Comparison of ENCODE assay signal across 1 cellular context in the genomic region with DNA sequence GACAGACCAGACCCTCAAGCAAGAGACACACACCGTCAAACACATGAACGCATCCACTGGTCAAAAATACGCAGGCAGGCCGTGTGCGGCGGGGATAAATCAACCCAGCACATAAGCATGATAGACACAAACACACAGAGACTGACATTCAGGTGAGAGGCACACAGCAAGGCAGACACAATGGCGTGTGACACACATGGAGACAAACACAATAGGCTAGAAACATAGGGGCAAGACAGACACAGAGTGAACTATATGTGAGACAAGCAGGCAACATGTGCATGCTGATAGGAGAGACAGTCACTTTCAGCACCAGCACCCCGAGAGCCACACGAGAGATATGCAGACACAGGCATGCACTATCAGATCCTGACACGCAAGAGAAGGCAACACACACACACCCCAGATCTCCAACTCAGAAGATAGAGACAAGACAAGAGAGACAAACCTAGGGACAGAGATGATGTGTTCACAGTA.
A peak's percentile ranks its signal among the peaks of the same experiment; 100 is the strongest.
TF ChIP-seq lines count a peak whose summit lies in the region.

No MANE protein-coding gene starts in this region.

TF ChIP-seq in K562, 482 proteins besides CTCF, POLR2A, EP300 and RAD21 (continued from another document and continues in another):
- TF ChIP-seq ZNF518B (CRISPR knock-in tag; IDR thresholded peaks at IDR 0.05) (no peak), KDM1A (IDR thresholded peaks at IDR 0.05) (peak in 1 of 2 experiments; percentile 40; a peak in 1 of 4 replicates), ZFP1 (CRISPR knock-in tag; IDR thresholded peaks at IDR 0.05) (no peak), KHSRP (IDR thresholded peaks at IDR 0.05) (no peak), SOX6 (IDR thresholded peaks at IDR 0.05) (peak; percentile 96), ZSCAN29 (IDR thresholded peaks at IDR 0.05) (no peak), PHF21A (IDR thresholded peaks at IDR 0.05; ENCODE audit: borderline replicate concordance, low read depth) (no peak), ZNF316 (IDR thresholded peaks at IDR 0.05) (no peak), TBL1XR1 (IDR thresholded peaks at IDR 0.05; ENCODE audit: low read length in 2 of 2) (peak; percentile 88 to 91), ZNF41 (CRISPR knock-in tag; conservative IDR thresholded peaks at IDR 0.05) (no peak), NFE2 (IDR thresholded peaks at IDR 0.05; ENCODE audit: low read depth) (no peak; the same call in 1 of the 2 replicates), MTA3 (IDR thresholded peaks at IDR 0.05; ENCODE audit: borderline replicate concordance) (peak; percentile 67; the same call in 1 of the 2 replicates), ZBTB2 (IDR thresholded peaks at IDR 0.05) (peak; percentile 78), ZNF263 (CRISPR knock-in tag; IDR thresholded peaks at IDR 0.05; ENCODE audit: borderline replicate concordance) (no peak), SAFB (IDR thresholded peaks at IDR 0.05; ENCODE audit: borderline replicate concordance, low read depth, low read length) (no peak), CBX3 (IDR thresholded peaks at IDR 0.05; ENCODE audit: borderline replicate concordance in 1 of 2, low read length in 2 of 2) (peak in 1 of 2 experiments; percentile 55; a peak in 1 of 3 replicates), KLF10 (CRISPR knock-in tag; IDR thresholded peaks at IDR 0.05) (no peak), ZBTB17 (CRISPR knock-in tag; IDR thresholded peaks at IDR 0.05) (no peak; the same call in 1 of the 2 replicates), HSF4 (CRISPR knock-in tag; IDR thresholded peaks at IDR 0.05; ENCODE audit: borderline replicate concordance) (no peak), ZBTB40 (IDR thresholded peaks at IDR 0.05) (peak; percentile 51), ZBTB40 (CRISPR knock-in tag; IDR thresholded peaks at IDR 0.05) (no peak)
- TF ChIP-seq, protein P1, sequence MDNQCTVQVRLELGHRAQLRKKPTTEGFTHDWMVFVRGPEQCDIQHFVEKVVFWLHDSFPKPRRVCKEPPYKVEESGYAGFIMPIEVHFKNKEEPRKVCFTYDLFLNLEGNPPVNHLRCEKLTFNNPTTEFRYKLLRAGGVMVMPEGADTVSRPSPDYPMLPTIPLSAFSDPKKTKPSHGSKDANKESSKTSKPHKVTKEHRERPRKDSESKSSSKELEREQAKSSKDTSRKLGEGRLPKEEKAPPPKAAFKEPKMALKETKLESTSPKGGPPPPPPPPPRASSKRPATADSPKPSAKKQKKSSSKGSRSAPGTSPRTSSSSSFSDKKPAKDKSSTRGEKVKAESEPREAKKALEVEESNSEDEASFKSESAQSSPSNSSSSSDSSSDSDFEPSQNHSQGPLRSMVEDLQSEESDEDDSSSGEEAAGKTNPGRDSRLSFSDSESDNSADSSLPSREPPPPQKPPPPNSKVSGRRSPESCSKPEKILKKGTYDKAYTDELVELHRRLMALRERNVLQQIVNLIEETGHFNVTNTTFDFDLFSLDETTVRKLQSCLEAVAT (IDR thresholded peaks at IDR 0.05), result peak in 1 of 2 experiments; percentile 67; a peak in 3 of 4 replicates
- TF ChIP-seq, protein P2, sequence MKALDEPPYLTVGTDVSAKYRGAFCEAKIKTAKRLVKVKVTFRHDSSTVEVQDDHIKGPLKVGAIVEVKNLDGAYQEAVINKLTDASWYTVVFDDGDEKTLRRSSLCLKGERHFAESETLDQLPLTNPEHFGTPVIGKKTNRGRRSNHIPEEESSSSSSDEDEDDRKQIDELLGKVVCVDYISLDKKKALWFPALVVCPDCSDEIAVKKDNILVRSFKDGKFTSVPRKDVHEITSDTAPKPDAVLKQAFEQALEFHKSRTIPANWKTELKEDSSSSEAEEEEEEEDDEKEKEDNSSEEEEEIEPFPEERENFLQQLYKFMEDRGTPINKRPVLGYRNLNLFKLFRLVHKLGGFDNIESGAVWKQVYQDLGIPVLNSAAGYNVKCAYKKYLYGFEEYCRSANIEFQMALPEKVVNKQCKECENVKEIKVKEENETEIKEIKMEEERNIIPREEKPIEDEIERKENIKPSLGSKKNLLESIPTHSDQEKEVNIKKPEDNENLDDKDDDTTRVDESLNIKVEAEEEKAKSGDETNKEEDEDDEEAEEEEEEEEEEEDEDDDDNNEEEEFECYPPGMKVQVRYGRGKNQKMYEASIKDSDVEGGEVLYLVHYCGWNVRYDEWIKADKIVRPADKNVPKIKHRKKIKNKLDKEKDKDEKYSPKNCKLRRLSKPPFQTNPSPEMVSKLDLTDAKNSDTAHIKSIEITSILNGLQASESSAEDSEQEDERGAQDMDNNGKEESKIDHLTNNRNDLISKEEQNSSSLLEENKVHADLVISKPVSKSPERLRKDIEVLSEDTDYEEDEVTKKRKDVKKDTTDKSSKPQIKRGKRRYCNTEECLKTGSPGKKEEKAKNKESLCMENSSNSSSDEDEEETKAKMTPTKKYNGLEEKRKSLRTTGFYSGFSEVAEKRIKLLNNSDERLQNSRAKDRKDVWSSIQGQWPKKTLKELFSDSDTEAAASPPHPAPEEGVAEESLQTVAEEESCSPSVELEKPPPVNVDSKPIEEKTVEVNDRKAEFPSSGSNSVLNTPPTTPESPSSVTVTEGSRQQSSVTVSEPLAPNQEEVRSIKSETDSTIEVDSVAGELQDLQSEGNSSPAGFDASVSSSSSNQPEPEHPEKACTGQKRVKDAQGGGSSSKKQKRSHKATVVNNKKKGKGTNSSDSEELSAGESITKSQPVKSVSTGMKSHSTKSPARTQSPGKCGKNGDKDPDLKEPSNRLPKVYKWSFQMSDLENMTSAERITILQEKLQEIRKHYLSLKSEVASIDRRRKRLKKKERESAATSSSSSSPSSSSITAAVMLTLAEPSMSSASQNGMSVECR (CRISPR knock-in tag; IDR thresholded peaks at IDR 0.05), result no peak; the same call in 1 of the 2 replicates
